8 cellular contexts compared by ENCODE assay signal in genomic region chr22:40531951-40532900, GRCh38.
DNase-seq lines count a peak whose midpoint lies in the region; ATAC-seq, FAIRE-seq and TF ChIP-seq lines count a peak whose summit lies in the region.

No MANE protein-coding gene starts in this region.

- no peak overlapping the region for H2BK20ac ChIP-seq in H9 (ENCODE audit: low read depth, low read length, poor library complexity, severe bottlenecking)

- H2AFZ ChIP-seq in H9 (ENCODE audit: low read length), result no peak overlapping the region
- H2AFZ ChIP-seq in astrocyte (ENCODE audit: low read depth, low read length), result no peak overlapping the region

- no peaks in the 10 kb centered on the region for H3K36me3 ChIP-seq in astrocyte (ENCODE audit: insufficient read depth, low read length)

- no peaks in the 10 kb centered on the region for H3K23me2 ChIP-seq in H9 (ENCODE audit: insufficient read length, low read depth, low read length, poor library complexity, severe bottlenecking)

- POLR2A ChIA-PET in AG04449 (lab: Yijun Ruan, JAX), result no interaction called here
- POLR2A ChIA-PET in naive thymus-derived CD8-positive, alpha-beta T cell (lab: Charles Lee), result interaction anchor here (0.7 to 1.4 kb wide), 3 partner anchors 13 to 102 kb away, joined by 3 read pairs; no protein-coding TSS in a partner anchor

- H3K27ac Mint-ChIP-seq in H9, result peak overlapping the region in 2 of 3 experiments; percentile 1 to 77; a peak in 2 of 7 replicates
- H3K27ac Mint-ChIP-seq in astrocyte (ENCODE audit: unreplicated experiment), result peak overlapping the region; percentile 63
- H3K27ac Mint-ChIP-seq in naive thymus-derived CD8-positive, alpha-beta T cell, result peak overlapping the region; percentile 21 to 95 (median 88)

- H4K91ac ChIP-seq in H9 (ENCODE audit: insufficient read length, low read depth, low read length), result no peak overlapping the region

- H3K9me3 Mint-ChIP-seq in H9, result peaks cover 10 to 12% of the 10 kb centered on the region in 2 experiments; a peak in 4 of 5 replicates
- no peaks in the 10 kb centered on the region for H3K9me3 Mint-ChIP-seq in astrocyte (ENCODE audit: unreplicated experiment)
- peaks cover 0 to 2% (median 0%) of the 10 kb centered on the region in 9 donors for H3K9me3 Mint-ChIP-seq in naive thymus-derived CD8-positive, alpha-beta T cell

- no peak overlapping the region for H3K4ac ChIP-seq in H9 (ENCODE audit: low read depth, low read length)

- FAIRE-seq in astrocyte (lab: Jason Lieb, UNC), result peak; percentile 37

- no peak overlapping the region for H3K27ac ChIP-seq in H9 (ENCODE audit: insufficient read length, low read depth, low read length)
- peak overlapping the region; percentile 81 for H3K27ac ChIP-seq in astrocyte (ENCODE audit: low read depth, low read length)

- H3K14ac ChIP-seq in H9 (ENCODE audit: insufficient read depth, low read length), result no peak overlapping the region

- H2BK15ac ChIP-seq in H9 (ENCODE audit: low read depth, low read length), result no peak overlapping the region

- H2BK12ac ChIP-seq in H9 (ENCODE audit: insufficient read length, low read depth, low read length), result no peak overlapping the region

- H3K9ac ChIP-seq in H9 (ENCODE audit: extremely low read depth, insufficient read length, low read length) (no peak overlapping the region), astrocyte (ENCODE audit: low read length) (peak overlapping the region; percentile 84)

- no peak overlapping the region for H4K8ac ChIP-seq in H9 (replicated peaks; ENCODE audit: insufficient read length, low read depth, low read length)

- no peak overlapping the region for H2AK5ac ChIP-seq in H9 (ENCODE audit: insufficient read length, low read length)

- H3K9me3 ChIP-seq in H9 (ENCODE audit: control insufficient read depth, low read depth, low read length) (no peaks in the 10 kb centered on the region), astrocyte (ENCODE audit: insufficient read depth, low read depth, low read length) (no peaks in the 10 kb centered on the region)

- H3K79me2 ChIP-seq in H9 (ENCODE audit: insufficient read depth, low read length), result no peaks in the 10 kb centered on the region
- peaks cover 73% of the 10 kb centered on the region for H3K79me2 ChIP-seq in astrocyte (ENCODE audit: insufficient read depth, low read length)

- H4K20me1 ChIP-seq in H9 (ENCODE audit: control insufficient read depth, insufficient read depth, insufficient read length) (no peaks in the 10 kb centered on the region), astrocyte (ENCODE audit: insufficient read depth, low read length) (peaks cover 16% of the 10 kb centered on the region)

- H3K18ac ChIP-seq in H9 (ENCODE audit: insufficient read length, low read depth, low read length), result no peak overlapping the region

- no peak overlapping the region for H3T11ph ChIP-seq in H9 (ENCODE audit: low read length)

- ATAC-seq in naive thymus-derived CD8-positive, alpha-beta T cell, result no peak

- H3K36me3 Mint-ChIP-seq in H9 (ENCODE audit: insufficient read depth in 1 of 3, low read depth in 3 of 3) (peaks cover 3 to 10% (median 8%) of the 10 kb centered on the region in 3 experiments), astrocyte (ENCODE audit: low read depth, unreplicated experiment) (peaks cover 5% of the 10 kb centered on the region)
- peaks cover 0 to 3% (median 0%) of the 10 kb centered on the region in 3 donors for H3K36me3 Mint-ChIP-seq in naive thymus-derived CD8-positive, alpha-beta T cell

- peak overlapping the region; percentile 56 for H3K4me3 ChIP-seq in AG04449 (ENCODE audit: low read depth, low read length)
- H3K4me3 ChIP-seq in astrocyte (ENCODE audit: insufficient read depth, low read depth, low read length), result peak overlapping the region; percentile 72

- H3K27me3 ChIP-seq in H9 (ENCODE audit: insufficient read depth, low read length), result no peaks in the 10 kb centered on the region
- H3K27me3 ChIP-seq in astrocyte (ENCODE audit: insufficient read depth, low read length), result no peaks in the 10 kb centered on the region

- no peak overlapping the region for H2BK120ac ChIP-seq in H9 (ENCODE audit: low read depth, low read length, poor library complexity, severe bottlenecking)

- no peaks in the 10 kb centered on the region for H3K79me1 ChIP-seq in H9 (ENCODE audit: insufficient read depth, low read depth, low read length, poor library complexity, severe bottlenecking)

- H3K23ac ChIP-seq in H9 (ENCODE audit: insufficient read length, low read depth, low read length), result no peak overlapping the region

- H3K56ac ChIP-seq in H9 (ENCODE audit: insufficient read length, low read depth, low read length), result no peak overlapping the region

- H4K5ac ChIP-seq in H9 (ENCODE audit: insufficient read length, low read depth, low read length), result no peak overlapping the region

- CTCF ChIA-PET in AG04449 (lab: Yijun Ruan, JAX), result interaction anchor here (0.9 to 5.4 kb wide), 9 partner anchors 8 to 114 kb away, joined by 3 to 30 read pairs (median 4); no protein-coding TSS in a partner anchor

- no peak for TF ChIP-seq POLR2A in erythroblast (IDR thresholded peaks at IDR 0.05; ENCODE audit: low read length)

- WGBS in H9 (ENCODE audit: extremely low coverage, insufficient read length, low lambda C conversion rate), result no CpG with 5 or more reads among the region's 3 CpGs

- DNase-seq in AG04449 (ENCODE audit: low read depth, low spot score) (no peak), H9 (no peak), astrocyte (ENCODE audit: low read depth) (no peak), pons (ENCODE audit: low spot score) (no peak), erythroblast (lab: John Stamatoyannopoulos, UW) (no peak), AG08395 (ENCODE audit: low spot score) (no peak)
- DNase-seq in naive thymus-derived CD8-positive, alpha-beta T cell, result no peak
- no peak for DNase-seq in central memory CD4-positive, alpha-beta T cell

- H2BK5ac ChIP-seq in H9 (ENCODE audit: insufficient read length, low read length), result no peak overlapping the region

- H3K27me3 Mint-ChIP-seq in H9 (ENCODE audit: low read depth), result no peaks in the 10 kb centered on the region
- H3K27me3 Mint-ChIP-seq in astrocyte (ENCODE audit: low read depth, unreplicated experiment), result no peaks in the 10 kb centered on the region
- no peaks in the 10 kb centered on the region for H3K27me3 Mint-ChIP-seq in naive thymus-derived CD8-positive, alpha-beta T cell

- H3K4me1 ChIP-seq in H9 (ENCODE audit: insufficient read depth, low read length) (peaks cover 3% of the 10 kb centered on the region; the same call in 1 of the 2 replicates), astrocyte (ENCODE audit: insufficient read depth, low read length) (peaks cover 39% of the 10 kb centered on the region)

- peaks cover 25 to 35% of the 10 kb centered on the region in 2 experiments for H3K4me1 Mint-ChIP-seq in H9
- H3K4me1 Mint-ChIP-seq in astrocyte (ENCODE audit: low read depth, unreplicated experiment), result peaks cover 49% of the 10 kb centered on the region
- H3K4me1 Mint-ChIP-seq in naive thymus-derived CD8-positive, alpha-beta T cell, result peaks cover 33 to 71% (median 64%) of the 10 kb centered on the region in 4 donors

- TF ChIP-seq CTCF in AG04449 (IDR thresholded peaks at IDR 0.05; ENCODE audit: insufficient read depth, low read length, missing control alignments) (no peak), H9 (conservative IDR thresholded peaks at IDR 0.05) (no peak), astrocyte (IDR thresholded peaks at IDR 0.05; ENCODE audit: insufficient read depth, low read depth, low read length) (no peak)

- H3K4me3 Mint-ChIP-seq in H9, result no peak overlapping the region
- H3K4me3 Mint-ChIP-seq in astrocyte (ENCODE audit: unreplicated experiment), result peak overlapping the region; percentile 93
- H3K4me3 Mint-ChIP-seq in naive thymus-derived CD8-positive, alpha-beta T cell, result peak overlapping the region; percentile 77 to 93 (median 84)

- H3K4me2 ChIP-seq in H9 (ENCODE audit: insufficient read depth, insufficient read length, low read length) (no peak overlapping the region), astrocyte (ENCODE audit: low read length) (peak overlapping the region; percentile 88)

Comparison
In these comparisons a context has a peak if more than half of its experiments do, and no peak if none do; other contexts are left out.
1. H3K4me3 Mint-ChIP-seq: peak in astrocyte (single experiment) and naive thymus-derived CD8-positive, alpha-beta T cell (10 of 10); none in H9 (0 of 2).
2. Peak in every context shown above with its lines, with median percentiles within 50 percentile points of each other: H3K27ac Mint-ChIP-seq.